Comparison of ENCODE assay signal across 11 cellular contexts in the genomic region with DNA sequence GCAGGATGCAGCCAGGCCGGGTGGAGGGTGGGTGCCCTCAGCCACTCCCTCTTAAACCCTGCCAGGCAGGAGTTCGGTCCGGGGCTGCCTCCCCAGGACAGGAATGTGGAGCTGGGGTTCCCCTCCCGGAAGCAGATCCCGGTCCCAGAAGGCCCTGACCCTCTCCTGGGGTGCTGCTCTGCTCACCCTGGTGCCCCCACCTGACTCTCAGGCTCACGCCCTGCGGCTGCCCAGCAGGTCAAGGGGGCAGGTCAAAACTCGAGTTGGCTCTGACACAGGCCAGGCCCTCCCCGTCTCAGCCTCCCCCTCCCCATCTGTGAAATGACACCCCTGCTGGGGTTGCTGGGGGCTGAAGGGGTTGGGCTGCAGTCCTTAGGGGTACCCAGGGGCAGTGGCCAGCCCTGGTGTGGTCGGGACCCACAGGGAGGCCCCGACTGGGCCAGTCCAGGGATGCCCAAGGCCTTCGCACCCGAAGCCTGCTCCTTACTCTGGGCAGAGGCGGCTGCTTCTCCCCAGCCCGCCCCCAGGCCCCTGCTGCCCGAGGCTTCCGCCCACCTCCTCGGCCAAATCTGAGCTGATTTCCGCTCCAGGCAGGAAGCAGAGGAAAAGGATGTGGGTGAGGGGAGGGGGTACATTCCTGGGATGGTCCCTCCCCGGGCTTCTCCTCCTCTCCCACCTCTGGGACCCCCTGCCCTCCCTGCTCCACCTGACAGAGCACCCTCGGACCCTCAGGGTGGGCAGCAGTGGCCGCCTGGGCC. TPM values are rescaled to one million over a fixed set of nuclear protein-coding genes. Genes with fewer than 3 reads are reported as not detected.
DNase-seq lines count a peak whose midpoint lies in the region; ATAC-seq and TF ChIP-seq lines count a peak whose summit lies in the region.
"Had no signal": no experiment of that assay in that cellular context is flagged by ENCODE, and none has a peak within 500 bp of the region (broad histone marks: within the 10 kb centered on the region; RNA-seq: fewer than 3 reads in every experiment).

No MANE protein-coding gene starts in this region.

- H3K27ac ChIP-seq in SK-N-SH (ENCODE audit: low read depth in 2 of 2, low read length in 1 of 2) = no peak overlapping the region
- peak overlapping the region in 7 of 8 donors; percentile 41 to 77 (median 68) for H3K27ac ChIP-seq in spleen

- ATAC-seq in SK-N-SH treated with all-trans-retinoic acid at 6 μM for 48 hours = no peak
- ATAC-seq in GM21381 (IDR thresholded peaks at IDR 0.05; ENCODE audit: unreplicated experiment) = no peak

- DNase-seq in SK-N-SH (peak; percentile 23), islet precursor cell (peak; percentile 54), spleen (peak; percentile 73), NCI-H1930 (lab: John Stamatoyannopoulos, UW) (no peak)
- no peak for DNase-seq in activated naive CD8-positive, alpha-beta T cell treated with anti-CD3 and anti-CD28 coated beads for 36 hours
- DNase-seq in effector CD8-positive, alpha-beta T cell (lab: John Stamatoyannopoulos, UW) = no peak
- DNase-seq: NCI-H446 treated with DMSO at 0.1 percent for 48 hours had no signal

- H3K9me2 ChIP-seq in SK-N-SH = no peaks in the 10 kb centered on the region

- H3K4me1 ChIP-seq in SK-N-SH (ENCODE audit: control insufficient read depth in 1 of 2, insufficient read depth in 2 of 2, low read depth in 1 of 2, low read length in 1 of 2) (peaks cover 0 to 19% of the 10 kb centered on the region in 2 experiments; a peak in 1 of 4 replicates), spleen (peaks cover 33 to 70% (median 61%) of the 10 kb centered on the region in 6 donors)

- peaks cover under 1% of the 10 kb centered on the region for H3K27me3 Mint-ChIP-seq in activated naive CD8-positive, alpha-beta T cell treated with anti-CD3 and anti-CD28 coated beads for 36 hours

- no peak overlapping the region for H2AFZ ChIP-seq in SK-N-SH (ENCODE audit: low read depth)

- no peak overlapping the region for H3K4me2 ChIP-seq in SK-N-SH

- H3K4me1 Mint-ChIP-seq in activated naive CD8-positive, alpha-beta T cell treated with anti-CD3 and anti-CD28 coated beads for 36 hours = peaks cover 11% of the 10 kb centered on the region

- H3K27ac Mint-ChIP-seq in activated naive CD8-positive, alpha-beta T cell treated with anti-CD3 and anti-CD28 coated beads for 36 hours = peak overlapping the region; percentile 75

- H3K9me3 Mint-ChIP-seq in activated naive CD8-positive, alpha-beta T cell treated with anti-CD3 and anti-CD28 coated beads for 36 hours = no peaks in the 10 kb centered on the region
- H3K9me3 Mint-ChIP-seq: activated T-helper 2 cell treated with anti-CD3 and anti-CD28 coated beads, Interferon-gamma antibody, Interleukin-2, Interleukin-4, amounts not matched to agents 10 μg/mL and 5 μg/mL and 100 μg/mL, durations not matched to agents 14 hours and 24 hours and 36 hours had no signal

- H3K27me3 ChIP-seq in SK-N-SH (ENCODE audit: insufficient read depth) (no peaks in the 10 kb centered on the region), spleen (replicated peaks in 1 of 7) (peaks cover 0 to 64% (median 6%) of the 10 kb centered on the region in 7 donors)

- WGBS in SK-N-SH (ENCODE audit: low lambda C conversion rate) = 59% methylated on average over 6 of the region's 22 CpGs
- 17 to 25% (median 19%) methylated on average over 10 to 22 of the region's 22 CpGs for WGBS in spleen, 5 donors

- H3K9me3 ChIP-seq in SK-N-SH (no peaks in the 10 kb centered on the region), spleen (no peaks in the 10 kb centered on the region)

- intact Hi-C loops in spleen (cut with DNase I; ENCODE audit: low total_unique reads) = no loop called here

- H3K4me3 Mint-ChIP-seq in activated naive CD8-positive, alpha-beta T cell treated with anti-CD3 and anti-CD28 coated beads for 36 hours = no peak overlapping the region

- no peaks in the 10 kb centered on the region for H3F3A ChIP-seq in SK-N-SH (replicated peaks; ENCODE audit: insufficient read depth)

- no peak for TF ChIP-seq POLR2A in spleen (IDR thresholded peaks at IDR 0.05)

- CTCF ChIA-PET in SK-N-SH (lab: Yijun Ruan, JAX) = no interaction called here

- POLR2A ChIA-PET in SK-N-SH (lab: Yijun Ruan, JAX) = no interaction called here

- TF ChIP-seq RAD21 in SK-N-SH (IDR thresholded peaks at IDR 0.05; ENCODE audit: low read length) = no peak

- H3K9ac ChIP-seq in SK-N-SH = no peak overlapping the region

- TF ChIP-seq CTCF in SK-N-SH (IDR thresholded peaks at IDR 0.05) = no peak
- peak in 1 of 11 experiments; percentile 6 for TF ChIP-seq CTCF in spleen (IDR thresholded peaks at IDR 0.05 in 8 of 11, conservative IDR thresholded peaks at IDR 0.05 in 3 of 11)

- H3K36me3 Mint-ChIP-seq in activated naive CD8-positive, alpha-beta T cell treated with anti-CD3 and anti-CD28 coated beads for 36 hours = no peaks in the 10 kb centered on the region

- H3K4me3 ChIP-seq in SK-N-SH (ENCODE audit: low read depth in 2 of 2, low read length in 1 of 2) = no peak overlapping the region
- peak overlapping the region in 2 of 8 donors; percentile 15 to 31 for H3K4me3 ChIP-seq in spleen

- no peak for TF ChIP-seq EP300 in SK-N-SH (IDR thresholded peaks at IDR 0.05; ENCODE audit: borderline replicate concordance in 1 of 2, low read depth in 1 of 2, low read length in 1 of 2)

- H3K79me2 ChIP-seq in SK-N-SH (ENCODE audit: insufficient read depth) = no peaks in the 10 kb centered on the region

- H4K20me1 ChIP-seq in SK-N-SH (ENCODE audit: insufficient read depth) = no peaks in the 10 kb centered on the region

- H3K36me3 ChIP-seq in SK-N-SH (replicated peaks in 1 of 2; ENCODE audit: control insufficient read depth in 1 of 2, insufficient read depth in 2 of 2, low read length in 1 of 2) = no peaks in the 10 kb centered on the region
- H3K36me3 ChIP-seq in spleen = no peaks in the 10 kb centered on the region

TF ChIP-seq in SK-N-SH, 30 proteins besides CTCF, POLR2A, EP300 and RAD21:
- TF ChIP-seq NFIC (IDR thresholded peaks at IDR 0.05; ENCODE audit: borderline replicate concordance) = no peak

TF ChIP-seq in SK-N-SH treated with all-trans-retinoic acid at 6 μM for 48 hours, 23 proteins besides CTCF, POLR2A, EP300 and RAD21 (continues in another document):
- TF ChIP-seq ISL1 (CRISPR knock-in tag; IDR thresholded peaks at IDR 0.05) (no peak), ZFP3 (CRISPR knock-in tag; IDR thresholded peaks at IDR 0.05) (no peak), ZNF8 (CRISPR knock-in tag; IDR thresholded peaks at IDR 0.05) (no peak), PPARA (CRISPR knock-in tag; IDR thresholded peaks at IDR 0.05; ENCODE audit: borderline replicate concordance) (no peak), ARNTL (CRISPR knock-in tag; IDR thresholded peaks at IDR 0.05; ENCODE audit: borderline replicate concordance, low read depth) (no peak)
- TF ChIP-seq, protein P1, sequence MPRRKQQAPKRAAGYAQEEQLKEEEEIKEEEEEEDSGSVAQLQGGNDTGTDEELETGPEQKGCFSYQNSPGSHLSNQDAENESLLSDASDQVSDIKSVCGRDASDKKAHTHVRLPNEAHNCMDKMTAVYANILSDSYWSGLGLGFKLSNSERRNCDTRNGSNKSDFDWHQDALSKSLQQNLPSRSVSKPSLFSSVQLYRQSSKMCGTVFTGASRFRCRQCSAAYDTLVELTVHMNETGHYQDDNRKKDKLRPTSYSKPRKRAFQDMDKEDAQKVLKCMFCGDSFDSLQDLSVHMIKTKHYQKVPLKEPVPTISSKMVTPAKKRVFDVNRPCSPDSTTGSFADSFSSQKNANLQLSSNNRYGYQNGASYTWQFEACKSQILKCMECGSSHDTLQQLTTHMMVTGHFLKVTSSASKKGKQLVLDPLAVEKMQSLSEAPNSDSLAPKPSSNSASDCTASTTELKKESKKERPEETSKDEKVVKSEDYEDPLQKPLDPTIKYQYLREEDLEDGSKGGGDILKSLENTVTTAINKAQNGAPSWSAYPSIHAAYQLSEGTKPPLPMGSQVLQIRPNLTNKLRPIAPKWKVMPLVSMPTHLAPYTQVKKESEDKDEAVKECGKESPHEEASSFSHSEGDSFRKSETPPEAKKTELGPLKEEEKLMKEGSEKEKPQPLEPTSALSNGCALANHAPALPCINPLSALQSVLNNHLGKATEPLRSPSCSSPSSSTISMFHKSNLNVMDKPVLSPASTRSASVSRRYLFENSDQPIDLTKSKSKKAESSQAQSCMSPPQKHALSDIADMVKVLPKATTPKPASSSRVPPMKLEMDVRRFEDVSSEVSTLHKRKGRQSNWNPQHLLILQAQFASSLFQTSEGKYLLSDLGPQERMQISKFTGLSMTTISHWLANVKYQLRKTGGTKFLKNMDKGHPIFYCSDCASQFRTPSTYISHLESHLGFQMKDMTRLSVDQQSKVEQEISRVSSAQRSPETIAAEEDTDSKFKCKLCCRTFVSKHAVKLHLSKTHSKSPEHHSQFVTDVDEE (CRISPR knock-in tag; IDR thresholded peaks at IDR 0.05) = no peak

RNA-seq across cellular contexts. Expression of gene NRARP, which starts 3.9 kb away (rescaled TPM):
- polyA plus RNA-seq in SK-N-SH (2012; rRNA removed) (3.9 and 4.2 TPM in 2 replicates), spleen (1 to 10 TPM in 1 of 3 donors, under 1 TPM in 2; 0.37 to 1.3 (median 0.94) TPM)
- polyA plus RNA-seq in SK-N-SH (2012; cell fraction: cytosol; rRNA removed) = 2.9 and 3.4 TPM in 2 replicates
- 5.1 and 6.5 TPM in 2 replicates for polyA plus RNA-seq in SK-N-SH (2012; cell fraction: nucleus; rRNA removed)
- 1 to 10 TPM; 5.0 to 5.3 TPM for total RNA-seq in activated naive CD8-positive, alpha-beta T cell treated with anti-CD3 and anti-CD28 coated beads for 36 hours
- 10 to 100 TPM in 3 of 7 donors, 1 to 10 TPM in 4; 5.6 to 24.4 (median 9.4) TPM for total RNA-seq in spleen

RNA-seq across cellular contexts. Expression of gene TOR4A, which starts 28.4 kb away (rescaled TPM):
- 0.81 and 0.99 TPM in 2 replicates for polyA plus RNA-seq in SK-N-SH (2012; rRNA removed)
- polyA plus RNA-seq in SK-N-SH (2012; cell fraction: cytosol; rRNA removed) = 0.36 and 0.62 TPM in 2 replicates
- 2.2 and 3.4 TPM in 2 replicates for polyA plus RNA-seq in SK-N-SH (2012; cell fraction: nucleus; rRNA removed)
- 1 to 10 TPM; 3.6 to 3.9 TPM for total RNA-seq in activated naive CD8-positive, alpha-beta T cell treated with anti-CD3 and anti-CD28 coated beads for 36 hours
- 10 to 100 TPM; 23.1 to 39.9 (median 29.4) TPM for total RNA-seq in spleen
- 10 to 100 TPM in 1 of 3 donors, 1 to 10 TPM in 2; 3.2 to 10.8 (median 5.1) TPM for polyA plus RNA-seq in spleen

RNA-seq across cellular contexts. Expression of gene NELFB, which starts 50.8 kb away (rescaled TPM):
- polyA plus RNA-seq in SK-N-SH (2012; rRNA removed) (52.6 and 62.7 TPM in 2 replicates), spleen (10 to 100 TPM; 26.6 to 49.7 (median 28.0) TPM)
- 25.6 and 50.6 TPM in 2 replicates for polyA plus RNA-seq in SK-N-SH (2012; cell fraction: cytosol; rRNA removed)
- polyA plus RNA-seq in SK-N-SH (2012; cell fraction: nucleus; rRNA removed) = 57.4 and 62.4 TPM in 2 replicates
- 10 to 100 TPM; 54.4 to 56.4 TPM for total RNA-seq in activated naive CD8-positive, alpha-beta T cell treated with anti-CD3 and anti-CD28 coated beads for 36 hours
- 10 to 100 TPM; 27.7 to 46.8 (median 39.9) TPM for total RNA-seq in spleen

RNA-seq across cellular contexts. Expression of gene STPG3, which starts 54.9 kb away (rescaled TPM):
- polyA plus RNA-seq in SK-N-SH (2012; rRNA removed) (not detected in 2 replicates), spleen (not detected)
- not detected in 2 replicates for polyA plus RNA-seq in SK-N-SH (2012; cell fraction: cytosol; rRNA removed)
- polyA plus RNA-seq in SK-N-SH (2012; cell fraction: nucleus; rRNA removed) = not detected in 2 replicates
- not detected for total RNA-seq in activated naive CD8-positive, alpha-beta T cell treated with anti-CD3 and anti-CD28 coated beads for 36 hours
- total RNA-seq in spleen = not detected
- total RNA-seq: left colon had no signal

Comparison
In these comparisons a context has a peak if more than half of its experiments do, and no peak if none do; other contexts are left out.
1. DNase-seq: peak in SK-N-SH (single experiment), islet precursor cell (single experiment) and spleen (single experiment); none in activated naive CD8-positive, alpha-beta T cell treated with anti-CD3 and anti-CD28 coated beads for 36 hours (single experiment), NCI-H1930 (0 of 2) and effector CD8-positive, alpha-beta T cell (single experiment).
2. H3K27ac ChIP-seq: peak in spleen (7 of 8); none in SK-N-SH (0 of 2).
3. RNA of gene TOR4A, which starts 28.4 kb away (total RNA-seq): 23.1 to 39.9 TPM in spleen; 3.6 to 3.9 TPM in activated naive CD8-positive, alpha-beta T cell treated with anti-CD3 and anti-CD28 coated beads for 36 hours; every median in the first group is over 4 times any median in the second.